ENCODE assay signal across 18 cellular contexts in the genomic region with DNA sequence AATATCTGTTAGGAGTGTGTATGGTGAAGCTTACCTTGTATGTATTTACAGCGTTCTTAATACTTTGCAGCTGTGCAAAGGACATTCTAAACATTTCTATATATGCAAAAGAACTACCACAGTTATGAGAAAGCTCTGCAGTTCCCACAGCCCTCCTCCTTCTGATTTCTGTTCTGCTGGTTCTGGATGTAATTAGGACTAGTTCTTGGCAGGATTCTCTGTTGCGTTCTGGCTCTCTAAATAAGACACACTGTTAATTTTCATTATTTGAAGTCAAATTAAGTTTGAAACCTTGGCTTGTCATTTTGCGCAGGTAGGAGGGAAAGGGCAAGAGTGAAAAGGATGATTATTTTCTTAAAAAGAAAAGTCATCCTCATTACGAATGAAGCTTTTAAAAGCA.
"Had no signal": no experiment of that assay in that cellular context is flagged by ENCODE, and none has a peak within 500 bp of the region (broad histone marks: within the 10 kb centered on the region; RNA-seq: fewer than 3 reads in every experiment).

No MANE protein-coding gene starts in this region.

- DNase-seq: colonic mucosa; dermis blood vessel endothelial cell; erythroblast; gastrocnemius medialis; heart right ventricle; kidney glomerular epithelial cell; naive thymus-derived CD4-positive, alpha-beta T cell; nucleus accumbens; ovary; stimulated activated CD4-positive, alpha-beta T cell treated with anti-CD3 and anti-CD28 coated beads, Interleukin-4, amount 100 ng/mL, for 1 hour; stimulated activated CD8-positive, alpha-beta memory T cell treated with anti-CD3 and anti-CD28 coated beads, Interleukin-4, amount 100 ng/mL, for 48 hours; stimulated activated naive CD8-positive, alpha-beta T cell treated with anti-CD3 and anti-CD28 coated beads, Interleukin-15, Interleukin-2, amounts not matched to agents 100 U/mL and 50 U/mL, for 24 hours; tibial artery; upper lobe of left lung had no signal

- H3K4me1 ChIP-seq: colonic mucosa, gastrocnemius medialis had no signal

- H3K27me3 ChIP-seq: colonic mucosa, gastrocnemius medialis, heart right ventricle, ovary, right atrium auricular region, tibial artery, upper lobe of left lung, vagina had no signal

- H3K9me3 Mint-ChIP-seq: naive thymus-derived CD4-positive, alpha-beta T cell; neural crest cell; stimulated activated effector memory CD8-positive, alpha-beta T cell treated with anti-CD3 and anti-CD28 coated beads, Interleukin-12 subunit alpha, Interleukin-12 subunit beta, amount 100 ng/mL, for 72 hours had no signal

- H3K27me3 Mint-ChIP-seq: naive thymus-derived CD4-positive, alpha-beta T cell had no signal

- H3K27ac ChIP-seq: colonic mucosa, gastrocnemius medialis, ovary, right atrium auricular region, tibial artery, upper lobe of left lung, vagina had no signal

- H3K4me3 ChIP-seq: colonic mucosa, gastrocnemius medialis, heart right ventricle, ovary, right atrium auricular region, tibial artery, upper lobe of left lung, vagina had no signal

- H3K27ac Mint-ChIP-seq: naive thymus-derived CD4-positive, alpha-beta T cell; stimulated activated effector memory CD8-positive, alpha-beta T cell treated with anti-CD3 and anti-CD28 coated beads, Interleukin-12 subunit alpha, Interleukin-12 subunit beta, amount 100 ng/mL, for 72 hours had no signal

- H3K9me3 ChIP-seq: colonic mucosa, gastrocnemius medialis, heart right ventricle, ovary, right atrium auricular region, tibial artery, upper lobe of left lung, vagina had no signal

- ATAC-seq: gastrocnemius medialis; naive thymus-derived CD4-positive, alpha-beta T cell; stimulated activated effector memory CD8-positive, alpha-beta T cell treated with anti-CD3 and anti-CD28 coated beads, Interleukin-12 subunit alpha, Interleukin-12 subunit beta, amount 100 ng/mL, for 72 hours; stimulated activated naive CD8-positive, alpha-beta T cell treated with anti-CD3 and anti-CD28 coated beads, Interleukin-15, Interleukin-2, amounts not matched to agents 100 U/mL and 50 U/mL, for 24 hours had no signal

- H3K4me3 Mint-ChIP-seq: naive thymus-derived CD4-positive, alpha-beta T cell; neural crest cell; stimulated activated effector memory CD8-positive, alpha-beta T cell treated with anti-CD3 and anti-CD28 coated beads, Interleukin-12 subunit alpha, Interleukin-12 subunit beta, amount 100 ng/mL, for 72 hours had no signal

- H3K36me3 ChIP-seq: colonic mucosa, ovary had no signal
